2 cellular contexts compared by ENCODE assay signal in the genomic region with DNA sequence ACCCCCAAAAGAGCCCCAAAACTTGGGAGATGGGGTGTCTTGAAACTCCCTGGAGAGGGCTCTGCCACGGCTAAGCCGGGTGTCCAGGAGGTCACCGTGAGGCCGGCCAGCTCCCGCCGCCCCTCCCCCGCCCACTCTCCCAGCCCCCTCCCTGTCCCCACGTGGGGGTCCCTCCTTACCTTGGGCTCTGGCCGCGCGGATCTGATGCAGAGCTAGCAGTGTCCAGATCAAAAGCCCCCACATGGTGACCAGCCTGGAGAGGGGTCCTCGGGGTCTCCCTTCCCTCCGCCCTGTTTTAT.
TF ChIP-seq lines count a peak whose summit lies in the region.

No MANE protein-coding gene starts in this region.

TF ChIP-seq in SK-N-SH, 30 proteins besides CTCF, POLR2A, EP300 and RAD21 (continued from another document):
- TF ChIP-seq MXI1 (IDR thresholded peaks at IDR 0.05; ENCODE audit: low read depth, low read length) (no peak), SIN3A (IDR thresholded peaks at IDR 0.05; ENCODE audit: borderline replicate concordance, low read depth, low read length) (no peak)
TF ChIP-seq in SK-N-SH: peak in this region for 0.

TF ChIP-seq in SK-N-SH treated with all-trans-retinoic acid at 6 μM for 48 hours, 23 proteins besides CTCF, POLR2A, EP300 and RAD21 (continued from another document):
- TF ChIP-seq, protein P1, sequence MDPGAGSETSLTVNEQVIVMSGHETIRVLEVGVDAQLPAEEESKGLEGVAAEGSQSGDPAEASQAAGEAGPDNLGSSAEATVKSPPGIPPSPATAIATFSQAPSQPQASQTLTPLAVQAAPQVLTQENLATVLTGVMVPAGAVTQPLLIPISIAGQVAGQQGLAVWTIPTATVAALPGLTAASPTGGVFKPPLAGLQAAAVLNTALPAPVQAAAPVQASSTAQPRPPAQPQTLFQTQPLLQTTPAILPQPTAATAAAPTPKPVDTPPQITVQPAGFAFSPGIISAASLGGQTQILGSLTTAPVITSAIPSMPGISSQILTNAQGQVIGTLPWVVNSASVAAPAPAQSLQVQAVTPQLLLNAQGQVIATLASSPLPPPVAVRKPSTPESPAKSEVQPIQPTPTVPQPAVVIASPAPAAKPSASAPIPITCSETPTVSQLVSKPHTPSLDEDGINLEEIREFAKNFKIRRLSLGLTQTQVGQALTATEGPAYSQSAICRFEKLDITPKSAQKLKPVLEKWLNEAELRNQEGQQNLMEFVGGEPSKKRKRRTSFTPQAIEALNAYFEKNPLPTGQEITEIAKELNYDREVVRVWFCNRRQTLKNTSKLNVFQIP (CRISPR knock-in tag; IDR thresholded peaks at IDR 0.05; ENCODE audit: borderline replicate concordance, low read depth) = no peak
- TF ChIP-seq CSDC2 (CRISPR knock-in tag; IDR thresholded peaks at IDR 0.05) = no peak
- TF ChIP-seq SNAI2 (CRISPR knock-in tag; IDR thresholded peaks at IDR 0.05) = no peak
- no peak for TF ChIP-seq GLIS3 (CRISPR knock-in tag; IDR thresholded peaks at IDR 0.05)
- no peak for TF ChIP-seq TCF4 (CRISPR knock-in tag; IDR thresholded peaks at IDR 0.05; ENCODE audit: borderline replicate concordance)
- no peak for TF ChIP-seq ARNTL (CRISPR knock-in tag; IDR thresholded peaks at IDR 0.05; ENCODE audit: borderline replicate concordance, low read depth)
- no peak for TF ChIP-seq ESRRG (CRISPR knock-in tag; IDR thresholded peaks at IDR 0.05)
- no peak for TF ChIP-seq ZC3H10 (CRISPR knock-in tag; IDR thresholded peaks at IDR 0.05)
- no peak for TF ChIP-seq TOX (CRISPR knock-in tag; IDR thresholded peaks at IDR 0.05; ENCODE audit: borderline replicate concordance)
